In the genomic region with DNA sequence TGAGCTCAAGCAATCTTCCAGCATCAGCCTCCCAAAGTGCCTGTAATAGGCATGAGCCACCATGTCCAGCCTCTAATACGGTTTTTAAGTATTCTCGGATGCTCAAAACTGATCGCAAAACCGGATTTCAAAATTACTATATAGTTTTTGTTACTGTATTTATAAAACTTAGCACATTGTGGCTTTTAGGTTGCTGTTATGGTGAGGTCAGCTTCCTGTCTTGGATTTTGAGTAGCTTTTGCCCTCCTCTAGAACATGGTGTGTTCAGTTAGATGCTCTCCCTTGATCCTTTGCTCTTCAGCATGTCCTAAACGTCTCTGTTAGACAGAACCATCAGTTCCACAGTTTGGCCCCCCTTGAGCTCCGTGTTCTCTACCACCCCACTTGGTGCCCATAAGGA, we compare ENCODE assay signal across 17 cellular contexts.
DNase-seq lines count a peak whose midpoint lies in the region; ATAC-seq and TF ChIP-seq lines count a peak whose summit lies in the region.
"Had no signal": no experiment of that assay in that cellular context is flagged by ENCODE, and none has a peak within 500 bp of the region (broad histone marks: within the 10 kb centered on the region; RNA-seq: fewer than 3 reads in every experiment).

No MANE protein-coding gene starts in this region.

- H3K36me3 ChIP-seq in BLaER1 (peaks cover 63% of the 10 kb centered on the region), IMR-90 (ENCODE audit: control insufficient read depth, insufficient read depth, low read length) (peaks cover 7% of the 10 kb centered on the region), hepatocyte (replicated peaks; ENCODE audit: insufficient read depth, low read depth) (no peaks in the 10 kb centered on the region)

- H3K4me1 Mint-ChIP-seq in central memory CD8-positive, alpha-beta T cell = peaks cover 49% of the 10 kb centered on the region

- no peak overlapping the region for H3K56ac ChIP-seq in IMR-90 (ENCODE audit: extremely low read depth, insufficient read depth, low read length)

- H3K27me3 Mint-ChIP-seq in central memory CD8-positive, alpha-beta T cell = no peaks in the 10 kb centered on the region

- CTCF ChIA-PET in IMR-90 (lab: Yijun Ruan, JAX) = no interaction called here

- no peak for TF ChIP-seq CTCF in IMR-90 (conservative IDR thresholded peaks at IDR 0.05; ENCODE audit: low read depth, low read length)
- TF ChIP-seq CTCF in hepatocyte (IDR thresholded peaks at IDR 0.05; ENCODE audit: poor library complexity) = no peak

- H3K4ac ChIP-seq in IMR-90 (ENCODE audit: low read depth, low read length) = peak overlapping the region; percentile 5; the same call in 1 of the 2 replicates

- H4K91ac ChIP-seq in IMR-90 (ENCODE audit: insufficient read depth, low read depth, low read length) = no peak overlapping the region

- H3K4me2 ChIP-seq in BLaER1 (peak overlapping the region; percentile 91), IMR-90 (ENCODE audit: low read depth, low read length) (no peak overlapping the region), hepatocyte (no peak overlapping the region)
- H3K4me2 ChIP-seq: PC-9 had no signal

- no peak overlapping the region for H3K18ac ChIP-seq in IMR-90 (ENCODE audit: low read depth, low read length)

- intact Hi-C loops in IMR-90 (cut with micrococcal nuclease) = no loop called here

- TF ChIP-seq RAD21 in IMR-90 (IDR thresholded peaks at IDR 0.05; ENCODE audit: low read length) = no peak

- peak overlapping the region; percentile 58 for H3K4me3 Mint-ChIP-seq in central memory CD8-positive, alpha-beta T cell

- ATAC-seq in GM18867 (IDR thresholded peaks at IDR 0.05; ENCODE audit: unreplicated experiment) (peak; percentile 60), IMR-90 (ENCODE audit: low read depth) (0 out of 2 replicates have a peak, but pooled peaks have one; percentile 18), GM18858 (IDR thresholded peaks at IDR 0.05; ENCODE audit: unreplicated experiment) (no peak)
- peak; percentile 28 for ATAC-seq in central memory CD8-positive, alpha-beta T cell (replicated peaks; ENCODE audit: extremely low read depth, poor library complexity, severe bottlenecking)

- H3K79me2 ChIP-seq in hepatocyte = peaks cover 64% of the 10 kb centered on the region

- no peak overlapping the region for H2AK5ac ChIP-seq in IMR-90 (ENCODE audit: low read depth, low read length)

- peak overlapping the region; percentile 11 for H2AK9ac ChIP-seq in IMR-90 (replicated peaks; ENCODE audit: low read depth, low read length, poor library complexity)

- H2BK15ac ChIP-seq in IMR-90 (ENCODE audit: low read depth, low read length) = no peak overlapping the region

- in situ Hi-C loops in IMR-90 (cut with MboI; ENCODE audit: low sequenced_read_pairs) = no loop called here

- peaks cover 37 to 78% of the 10 kb centered on the region in 2 experiments for H3K79me1 ChIP-seq in IMR-90 (ENCODE audit: low read depth in 1 of 2, low read length in 2 of 2)

- H3K27ac Mint-ChIP-seq in central memory CD8-positive, alpha-beta T cell (ENCODE audit: low read depth) = peak overlapping the region; percentile 85

- POLR2A ChIA-PET in IMR-90 (lab: Charles Lee; ENCODE audit: unreplicated experiment) = no interaction called here

- H3K4me3 ChIP-seq in BLaER1 (no peak overlapping the region; the same call in 1 of the 2 replicates), IMR-90 (ENCODE audit: insufficient read depth, low read depth, low read length) (no peak overlapping the region), hepatocyte (no peak overlapping the region)
- H3K4me3 ChIP-seq: mucosa of descending colon, PC-9, psoas muscle, tibial artery had no signal

- peaks cover 6% of the 10 kb centered on the region for H3K9me3 ChIP-seq in BLaER1
- H3K9me3 ChIP-seq in IMR-90 (ENCODE audit: control insufficient read depth, insufficient read depth, low read length) = no peaks in the 10 kb centered on the region
- H3K9me3 ChIP-seq in hepatocyte (ENCODE audit: low read depth) = no peaks in the 10 kb centered on the region
- H3K9me3 ChIP-seq: mucosa of descending colon, psoas muscle, tibial artery had no signal

- H3K9me1 ChIP-seq in IMR-90 (ENCODE audit: insufficient read depth, low read length) = peaks cover 25% of the 10 kb centered on the region

- H3K27ac ChIP-seq in BLaER1 = peak overlapping the region; percentile 79
- H3K27ac ChIP-seq in IMR-90 (ENCODE audit: insufficient read depth, low read length) = no peak overlapping the region
- H3K27ac ChIP-seq in hepatocyte = no peak overlapping the region
- H3K27ac ChIP-seq: PC-9, psoas muscle, tibial artery had no signal

- no peak for TF ChIP-seq POLR2A in IMR-90 (IDR thresholded peaks at IDR 0.05; ENCODE audit: low read depth, low read length)

- H2BK20ac ChIP-seq in IMR-90 (ENCODE audit: low read depth, low read length) = peak overlapping the region; percentile 36; the same call in 1 of the 2 replicates

- no CpG with 5 or more reads among the region's 6 CpGs for WGBS in IMR-90 (ENCODE audit: extremely low coverage in 2 of 2, insufficient read length in 1 of 2), 2 experiments
- WGBS in hepatocyte (ENCODE audit: low lambda C conversion rate, missing lambda C conversion rate) = 96% methylated on average over 6 of the region's 6 CpGs

- peak; percentile 21 for DNase-seq in IMR-90
- DNase-seq in central memory CD8-positive, alpha-beta T cell (ENCODE audit: low spot score in 2 of 2) = no peak
- no peak for DNase-seq in stimulated activated CD4-positive, alpha-beta T cell treated with anti-CD3 and anti-CD28 coated beads, Interleukin-4, amount 100 ng/mL, for 24 hours
- DNase-seq in hepatocyte (ENCODE audit: low spot score) = no peak
- no peak for DNase-seq in SIG-M5 (lab: John Stamatoyannopoulos, UW)
- DNase-seq: activated CD4-positive, alpha-beta T cell treated with anti-CD3 and anti-CD28 coated beads for 4 hours; activated naive CD4-positive, alpha-beta T cell; cerebellar nuclear complex; NCI-H1417; NCI-H510A; PC-9; tibial artery had no signal

- no peak overlapping the region for H2BK120ac ChIP-seq in IMR-90 (ENCODE audit: low read depth, low read length)

- H3K14ac ChIP-seq in IMR-90 (replicated peaks; ENCODE audit: low read depth, low read length) = peak overlapping the region; percentile 72; the same call in 1 of the 2 replicates

- peak overlapping the region in 1 of 2 experiments; percentile 24; a peak in 1 of 4 replicates for H4K8ac ChIP-seq in IMR-90 (ENCODE audit: low read depth in 2 of 2, low read length in 2 of 2)

- H2AFZ ChIP-seq in IMR-90 (replicated peaks; ENCODE audit: low read length, poor library complexity) = no peak overlapping the region
- no peak overlapping the region for H2AFZ ChIP-seq in hepatocyte
- H2AFZ ChIP-seq: PC-9 had no signal

- H2BK5ac ChIP-seq in IMR-90 (ENCODE audit: low read depth, low read length, poor library complexity, severe bottlenecking) = no peak overlapping the region

- dilution Hi-C loops in IMR-90 (cut with HindIII; ENCODE audit: low sequenced_read_pairs, unreplicated experiment) = no loop called here

- no peak overlapping the region for H4K5ac ChIP-seq in IMR-90 (ENCODE audit: low read depth, low read length)

- H3K27me3 ChIP-seq in BLaER1 = no peaks in the 10 kb centered on the region
- H3K27me3 ChIP-seq in IMR-90 (ENCODE audit: control insufficient read depth, insufficient read depth, low read length) = no peaks in the 10 kb centered on the region
- no peaks in the 10 kb centered on the region for H3K27me3 ChIP-seq in hepatocyte
- H3K27me3 ChIP-seq: tibial artery had no signal

- H3K36me3 Mint-ChIP-seq in central memory CD8-positive, alpha-beta T cell (ENCODE audit: insufficient read depth) = peaks cover 7% of the 10 kb centered on the region

- no peaks in the 10 kb centered on the region for H3K9me3 Mint-ChIP-seq in central memory CD8-positive, alpha-beta T cell

- H3K4me1 ChIP-seq in BLaER1 (peaks cover 69% of the 10 kb centered on the region), IMR-90 (ENCODE audit: control insufficient read depth, insufficient read depth, low read length) (peaks cover 12% of the 10 kb centered on the region), hepatocyte (ENCODE audit: insufficient read depth) (peaks cover 31% of the 10 kb centered on the region)

- peak overlapping the region; percentile 72; the same call in 1 of the 2 replicates for H3K9ac ChIP-seq in BLaER1
- no peak overlapping the region for H3K9ac ChIP-seq in IMR-90 (ENCODE audit: low read depth, low read length)

- no peaks in the 10 kb centered on the region for H3K9me2 ChIP-seq in hepatocyte (replicated peaks; ENCODE audit: insufficient read depth)

- H4K20me1 ChIP-seq in BLaER1 (peaks cover 5% of the 10 kb centered on the region; the same call in 1 of the 2 replicates), IMR-90 (ENCODE audit: insufficient read depth, low read length) (peaks cover 17% of the 10 kb centered on the region; the same call in 1 of the 2 replicates), hepatocyte (ENCODE audit: insufficient read depth, poor library complexity, severe bottlenecking) (no peaks in the 10 kb centered on the region)

- H3K23ac ChIP-seq in IMR-90 (ENCODE audit: low read depth, low read length) = no peak overlapping the region

- no TSS peak for BruUV-seq in IMR-90 (replicated peaks; lab: Mats Ljungman, UMichigan)

TF ChIP-seq in IMR-90, 13 proteins besides CTCF, POLR2A, EP300 and RAD21 (continues in another document):
- no peak for TF ChIP-seq MXI1 (IDR thresholded peaks at IDR 0.05; ENCODE audit: borderline replicate concordance, low read depth, low read length)
- TF ChIP-seq MAFK (IDR thresholded peaks at IDR 0.05; ENCODE audit: low read depth, low read length) = no peak
- TF ChIP-seq SMC3 (IDR thresholded peaks at IDR 0.05; ENCODE audit: low read depth, low read length) = no peak
- no peak for TF ChIP-seq RFX5 (IDR thresholded peaks at IDR 0.05; ENCODE audit: low read depth, low read length)
- no peak for TF ChIP-seq ELK1 (IDR thresholded peaks at IDR 0.05; ENCODE audit: borderline replicate concordance, low read depth, low read length)
- no peak for TF ChIP-seq CEBPB (IDR thresholded peaks at IDR 0.05; ENCODE audit: low read depth, low read length)
- no peak for TF ChIP-seq MAZ (IDR thresholded peaks at IDR 0.05; ENCODE audit: borderline replicate concordance, low read depth, low read length)
- no peak for TF ChIP-seq RCOR1 (IDR thresholded peaks at IDR 0.05; ENCODE audit: insufficient replicate concordance, low read length)
